8 cellular contexts compared by ENCODE assay signal in genomic region chr12:94262228-94263010, GRCh38.
A peak's percentile ranks its signal among the peaks of the same experiment; 100 is the strongest.
DNase-seq lines count a peak whose midpoint lies in the region; ATAC-seq and TF ChIP-seq lines count a peak whose summit lies in the region.

No MANE protein-coding gene starts in this region.

- DNase-seq in GM10266 (ENCODE audit: extremely low spot score), result peak; percentile 64
- peak; percentile 70 for DNase-seq in NCI-H2107 (lab: John Stamatoyannopoulos, UW)
- DNase-seq in activated CD4-positive, alpha-beta T cell treated with anti-CD3 and anti-CD28 coated beads, Interleukin-2, amount 10 ng/mL, durations not matched to agents 24 days and 14 days, result peak; percentile 90
- peak; percentile 74 for DNase-seq in colonic mucosa
- DNase-seq in mesenchymal stem cell, result peak; percentile 75
- DNase-seq in stimulated activated CD8-positive, alpha-beta memory T cell treated with anti-CD3 and anti-CD28 coated beads, Interleukin-12 subunit alpha, Interleukin-12 subunit beta, amount 100 ng/mL, for 4 hours (ENCODE audit: low read depth), result peak; percentile 62
- DNase-seq in SW 1271 (lab: John Stamatoyannopoulos, UW), result no peak

- intact Hi-C loops in activated CD4-positive, alpha-beta T cell treated with anti-CD3 and anti-CD28 coated beads, Interleukin-2, amount 10 ng/mL, durations not matched to agents 24 days and 14 days (cut with micrococcal nuclease), result loop anchor here (1.0 to 5.0 kb wide), 11 partner anchors 18 to 380 kb away; partner anchors contain the start of genes CEP83 and PLXNC1
- intact Hi-C loops in colonic mucosa (cut with DNase I), result no loop called here

- peak overlapping the region in 1 of 2 experiments; percentile 61 for H2BK12ac ChIP-seq in mesenchymal stem cell (ENCODE audit: low read length in 2 of 2)

- H2AK5ac ChIP-seq in mesenchymal stem cell (ENCODE audit: low read length, severe bottlenecking), result no peak overlapping the region

- H3K27me3 ChIP-seq in colonic mucosa (no peaks in the 10 kb centered on the region), mesenchymal stem cell (ENCODE audit: control insufficient read depth in 1 of 2, insufficient read depth in 1 of 2, low read length in 2 of 2) (peaks cover 0 to 13% of the 10 kb centered on the region in 2 experiments)

- H3K4me1 Mint-ChIP-seq in activated CD4-positive, alpha-beta T cell treated with anti-CD3 and anti-CD28 coated beads, Interleukin-2, amount 10 ng/mL, durations not matched to agents 24 days and 14 days, result peaks cover 35% of the 10 kb centered on the region

- H3K9ac ChIP-seq in colonic mucosa (ENCODE audit: low read depth in 2 of 2, low read length in 2 of 2) (peak overlapping the region; percentile 60 to 86), mesenchymal stem cell (ENCODE audit: low read length) (peak overlapping the region; percentile 88)

- no peak overlapping the region for H2BK15ac ChIP-seq in mesenchymal stem cell (ENCODE audit: low read depth, poor library complexity, severe bottlenecking)

- no peaks in the 10 kb centered on the region for H3K36me3 ChIP-seq in colonic mucosa
- peaks cover 0 to 7% of the 10 kb centered on the region in 2 experiments for H3K36me3 ChIP-seq in mesenchymal stem cell (ENCODE audit: control insufficient read depth in 1 of 2, insufficient read depth in 2 of 2, low read depth in 1 of 2, low read length in 2 of 2)

- H2BK120ac ChIP-seq in mesenchymal stem cell (ENCODE audit: low read depth, low read length), result no peak overlapping the region

- peak overlapping the region in 1 of 2 experiments; percentile 50 for H3K4ac ChIP-seq in mesenchymal stem cell (ENCODE audit: low read depth in 1 of 2, low read length in 2 of 2)

- H4K91ac ChIP-seq in mesenchymal stem cell (ENCODE audit: low read length), result no peak overlapping the region

- TF ChIP-seq CTCF in GM10266 (IDR thresholded peaks at IDR 0.05; ENCODE audit: control insufficient read depth, insufficient read depth, low read depth, missing control alignments) (no peak), colonic mucosa (IDR thresholded peaks at IDR 0.05) (no peak)

- H3K27ac ChIP-seq in colonic mucosa (peak overlapping the region; percentile 59), mesenchymal stem cell (ENCODE audit: low read length, poor library complexity, severe bottlenecking) (no peak overlapping the region)

- 81% methylated on average over 14 of the region's 17 CpGs for WGBS in mesenchymal stem cell

- no peaks in the 10 kb centered on the region for H3K9me3 Mint-ChIP-seq in activated CD4-positive, alpha-beta T cell treated with anti-CD3 and anti-CD28 coated beads, Interleukin-2, amount 10 ng/mL, durations not matched to agents 24 days and 14 days

- H4K8ac ChIP-seq in mesenchymal stem cell (ENCODE audit: low read length), result no peak overlapping the region

- H2AFZ ChIP-seq in mesenchymal stem cell (ENCODE audit: low read depth, low read length), result peak overlapping the region; percentile 16

- peak overlapping the region in 1 of 2 experiments; percentile 80 for H3K18ac ChIP-seq in mesenchymal stem cell (ENCODE audit: low read depth in 1 of 2, low read length in 2 of 2)

- no peak overlapping the region for H3K23ac ChIP-seq in mesenchymal stem cell (ENCODE audit: low read length in 2 of 2)

- H3K27ac Mint-ChIP-seq in activated CD4-positive, alpha-beta T cell treated with anti-CD3 and anti-CD28 coated beads, Interleukin-2, amount 10 ng/mL, durations not matched to agents 24 days and 14 days, result peak overlapping the region; percentile 98

- H3K79me1 ChIP-seq in mesenchymal stem cell (replicated peaks; ENCODE audit: low read length, poor library complexity, severe bottlenecking), result no peaks in the 10 kb centered on the region

- peak; percentile 42 for ATAC-seq in HG02623 (IDR thresholded peaks at IDR 0.05; ENCODE audit: unreplicated experiment)

- H3K4me2 ChIP-seq in mesenchymal stem cell (ENCODE audit: low read length, poor library complexity, severe bottlenecking), result no peak overlapping the region

- H2BK5ac ChIP-seq in mesenchymal stem cell (ENCODE audit: low read depth, low read length, poor library complexity, severe bottlenecking), result no peak overlapping the region

- H3K4me3 ChIP-seq in colonic mucosa (peak overlapping the region; percentile 39), mesenchymal stem cell (ENCODE audit: insufficient read depth in 1 of 2, low read depth in 1 of 2, low read length in 2 of 2) (peak overlapping the region in 1 of 2 experiments; percentile 76)

- H3K36me3 Mint-ChIP-seq in activated CD4-positive, alpha-beta T cell treated with anti-CD3 and anti-CD28 coated beads, Interleukin-2, amount 10 ng/mL, durations not matched to agents 24 days and 14 days (ENCODE audit: low read depth), result peaks cover 53% of the 10 kb centered on the region

- H3K14ac ChIP-seq in mesenchymal stem cell (ENCODE audit: low read length in 2 of 2), result peak overlapping the region in 1 of 2 experiments; percentile 11

- H3K4me1 ChIP-seq in colonic mucosa, result peaks cover 5% of the 10 kb centered on the region
- peaks cover 6% of the 10 kb centered on the region for H3K4me1 ChIP-seq in mesenchymal stem cell (ENCODE audit: control insufficient read depth, insufficient read depth, low read depth, low read length)

- no peaks in the 10 kb centered on the region for H3K9me3 ChIP-seq in colonic mucosa
- no peaks in the 10 kb centered on the region for H3K9me3 ChIP-seq in mesenchymal stem cell (ENCODE audit: control insufficient read depth, low read length)

- H3K4me3 Mint-ChIP-seq in activated CD4-positive, alpha-beta T cell treated with anti-CD3 and anti-CD28 coated beads, Interleukin-2, amount 10 ng/mL, durations not matched to agents 24 days and 14 days, result peak overlapping the region; percentile 84

- H3K27me3 Mint-ChIP-seq in activated CD4-positive, alpha-beta T cell treated with anti-CD3 and anti-CD28 coated beads, Interleukin-2, amount 10 ng/mL, durations not matched to agents 24 days and 14 days, result no peaks in the 10 kb centered on the region

Comparison
In these comparisons a context has a peak if more than half of its experiments do, and no peak if none do; other contexts are left out.
1. DNase-seq: peak in GM10266 (single experiment), NCI-H2107 (single experiment), activated CD4-positive, alpha-beta T cell treated with anti-CD3 and anti-CD28 coated beads, Interleukin-2, amount 10 ng/mL, durations not matched to agents 24 days and 14 days (single experiment), colonic mucosa (single experiment), mesenchymal stem cell (single experiment) and stimulated activated CD8-positive, alpha-beta memory T cell treated with anti-CD3 and anti-CD28 coated beads, Interleukin-12 subunit alpha, Interleukin-12 subunit beta, amount 100 ng/mL, for 4 hours (single experiment); none in SW 1271 (0 of 2).